Comparison of ENCODE assay signal across 21 cellular contexts in genomic region chr6:149114167-149114566, GRCh38.
DNase-seq lines count a peak whose midpoint lies in the region; ATAC-seq and TF ChIP-seq lines count a peak whose summit lies in the region.
"Had no signal": no experiment of that assay in that cellular context is flagged by ENCODE, and none has a peak within 500 bp of the region (broad histone marks: within the 10 kb centered on the region; RNA-seq: fewer than 3 reads in every experiment).

No MANE protein-coding gene starts in this region.

- no peaks in the 10 kb centered on the region for H3K36me3 ChIP-seq in thyroid gland
- H3K36me3 ChIP-seq: neutrophil, SJCRH30, vagina had no signal

- no peaks in the 10 kb centered on the region for H3K9me3 ChIP-seq in thyroid gland
- H3K9me3 ChIP-seq: body of pancreas, neutrophil, SJCRH30, vagina had no signal

- no peak overlapping the region for H3K4me3 Mint-ChIP-seq in memory B cell
- H3K4me3 Mint-ChIP-seq in activated T-helper 17 cell treated with anti-CD3 and anti-CD28 coated beads, Interleukin-2, amount 50 U/mL, for 72 hours, result no peak overlapping the region

- ATAC-seq in Right ventricle myocardium superior (ENCODE audit: poor library complexity) (peak; percentile 87), memory B cell (ENCODE audit: low read depth) (no peak), HG02981 (IDR thresholded peaks at IDR 0.05; ENCODE audit: unreplicated experiment) (no peak), HG03378 (IDR thresholded peaks at IDR 0.05; ENCODE audit: unreplicated experiment) (no peak)
- no peak for ATAC-seq in activated T-helper 17 cell treated with anti-CD3 and anti-CD28 coated beads, Interleukin-2, amount 50 U/mL, for 72 hours (replicated peaks)
- ATAC-seq: body of pancreas, left lobe of liver had no signal

- H3K4me1 Mint-ChIP-seq in memory B cell, result peaks cover 35% of the 10 kb centered on the region
- H3K4me1 Mint-ChIP-seq in activated T-helper 17 cell treated with anti-CD3 and anti-CD28 coated beads, Interleukin-2, amount 50 U/mL, for 72 hours, result peaks cover 26% of the 10 kb centered on the region

- 21 to 49% methylated on average over 4 of the region's 4 CpGs for WGBS in thyroid gland, 2 donors

- no peaks in the 10 kb centered on the region for H3K27me3 Mint-ChIP-seq in memory B cell
- no peaks in the 10 kb centered on the region for H3K27me3 Mint-ChIP-seq in activated T-helper 17 cell treated with anti-CD3 and anti-CD28 coated beads, Interleukin-2, amount 50 U/mL, for 72 hours

- no peak for TF ChIP-seq POLR2A in thyroid gland (IDR thresholded peaks at IDR 0.05)

- H3K27ac ChIP-seq in dorsolateral prefrontal cortex (peak overlapping the region in 16 of 59 donors; percentile 12 to 68 (median 38)), thyroid gland (peak overlapping the region; percentile 30 to 65 (median 35))
- H3K27ac ChIP-seq: body of pancreas, neutrophil, PC-9, SJCRH30, vagina had no signal

- no peaks in the 10 kb centered on the region for H3K36me3 Mint-ChIP-seq in memory B cell
- no peaks in the 10 kb centered on the region for H3K36me3 Mint-ChIP-seq in activated T-helper 17 cell treated with anti-CD3 and anti-CD28 coated beads, Interleukin-2, amount 50 U/mL, for 72 hours (ENCODE audit: low read depth)

- H3K9me3 Mint-ChIP-seq in memory B cell, result no peaks in the 10 kb centered on the region
- no peaks in the 10 kb centered on the region for H3K9me3 Mint-ChIP-seq in activated T-helper 17 cell treated with anti-CD3 and anti-CD28 coated beads, Interleukin-2, amount 50 U/mL, for 72 hours

- no peak overlapping the region for H3K4me3 ChIP-seq in dorsolateral prefrontal cortex
- no peak overlapping the region for H3K4me3 ChIP-seq in thyroid gland (replicated peaks in 1 of 3)
- H3K4me3 ChIP-seq: body of pancreas, PC-9, SJCRH30, vagina had no signal

- TF ChIP-seq CTCF in dorsolateral prefrontal cortex (IDR thresholded peaks at IDR 0.05 in 54 of 56, conservative IDR thresholded peaks at IDR 0.05 in 2 of 56; ENCODE audit: low read depth in 1 of 56, partially characterized antibody in 56 of 56) (no peak), thyroid gland (IDR thresholded peaks at IDR 0.05) (no peak)

- peaks cover 9 to 11% of the 10 kb centered on the region in 2 donors for H3K4me1 ChIP-seq in thyroid gland
- H3K4me1 ChIP-seq: body of pancreas, SJCRH30, vagina had no signal

- peak overlapping the region; percentile 39 for H3K27ac Mint-ChIP-seq in memory B cell
- no peak overlapping the region for H3K27ac Mint-ChIP-seq in activated T-helper 17 cell treated with anti-CD3 and anti-CD28 coated beads, Interleukin-2, amount 50 U/mL, for 72 hours

- no peaks in the 10 kb centered on the region for H3K27me3 ChIP-seq in dorsolateral prefrontal cortex
- H3K27me3 ChIP-seq in thyroid gland, result no peaks in the 10 kb centered on the region
- H3K27me3 ChIP-seq: body of pancreas, neutrophil, SJCRH30, vagina had no signal

- intact Hi-C loops in Right ventricle myocardium superior (cut with DNase I) (no loop called here), cardiac septum (cut with DNase I) (no loop called here), dorsolateral prefrontal cortex (cut with DNase I) (no loop called here), thyroid gland (cut with DNase I) (no loop called here)

- DNase-seq in Right ventricle myocardium superior (peak; percentile 78), cardiac septum (ENCODE audit: low spot score) (no peak), dorsolateral prefrontal cortex (peak in 7 of 10 donors; percentile 10 to 61 (median 47)), memory B cell (ENCODE audit: low spot score in 2 of 2) (no peak), thyroid gland (peak; percentile 89 to 94)
- DNase-seq: activated CD4-positive, alpha-beta T cell treated with anti-CD3 and anti-CD28 coated beads for 48 hours; activated effector memory CD4-positive, alpha-beta T cell treated with Interleukin-2 at 50 U/mL for 16 hours; body of pancreas; IMR-90; NCI-H1105; NCI-H2081; NCI-H345; PC-9; SJCRH30; T-helper 2 cell had no signal

Comparison
In these comparisons a context has a peak if more than half of its experiments do, and no peak if none do; other contexts are left out.
1. DNase-seq: peak in Right ventricle myocardium superior (single experiment), dorsolateral prefrontal cortex (7 of 10) and thyroid gland (2 of 2); none in cardiac septum (single experiment) and memory B cell (0 of 2).